In the genomic region with DNA sequence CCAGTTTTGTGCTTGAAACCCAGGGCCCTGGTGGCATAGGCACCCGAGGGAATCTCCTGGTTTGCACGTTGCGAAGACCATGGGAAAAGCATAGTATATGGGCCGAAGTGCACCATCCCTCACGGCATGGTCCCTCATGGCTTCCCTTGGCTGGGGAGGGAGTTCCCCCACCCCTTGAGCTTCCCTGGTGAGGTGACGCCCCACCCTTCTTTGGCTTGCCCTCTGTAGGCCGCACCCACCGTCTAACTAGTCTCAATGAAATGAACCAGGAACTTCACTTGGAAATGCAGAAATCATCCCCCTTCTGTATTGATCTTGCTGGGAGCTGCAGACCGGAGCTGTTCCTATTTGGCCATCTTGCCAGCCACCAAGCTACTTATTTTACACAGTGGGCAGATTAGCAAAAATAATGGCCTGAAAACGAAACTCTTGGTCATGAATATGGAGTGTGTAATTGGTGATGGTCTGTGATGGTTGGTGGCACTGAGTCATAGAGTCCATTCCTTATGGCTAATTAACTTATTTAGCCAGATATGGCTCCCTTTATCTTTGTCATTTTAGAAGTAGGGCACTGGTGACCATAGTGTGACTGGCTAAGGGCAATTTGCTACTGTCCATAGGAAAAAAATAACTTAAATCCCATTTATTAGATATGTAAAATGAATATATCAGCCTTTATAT, we compare ENCODE assay signal across 1 cellular context.
TF ChIP-seq lines count a peak whose summit lies in the region.

No MANE protein-coding gene starts in this region.

TF ChIP-seq in IMR-90, 13 proteins besides CTCF, POLR2A, EP300 and RAD21 (continued from another document):
- TF ChIP-seq, protein P1, sequence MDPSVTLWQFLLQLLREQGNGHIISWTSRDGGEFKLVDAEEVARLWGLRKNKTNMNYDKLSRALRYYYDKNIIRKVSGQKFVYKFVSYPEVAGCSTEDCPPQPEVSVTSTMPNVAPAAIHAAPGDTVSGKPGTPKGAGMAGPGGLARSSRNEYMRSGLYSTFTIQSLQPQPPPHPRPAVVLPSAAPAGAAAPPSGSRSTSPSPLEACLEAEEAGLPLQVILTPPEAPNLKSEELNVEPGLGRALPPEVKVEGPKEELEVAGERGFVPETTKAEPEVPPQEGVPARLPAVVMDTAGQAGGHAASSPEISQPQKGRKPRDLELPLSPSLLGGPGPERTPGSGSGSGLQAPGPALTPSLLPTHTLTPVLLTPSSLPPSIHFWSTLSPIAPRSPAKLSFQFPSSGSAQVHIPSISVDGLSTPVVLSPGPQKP (IDR thresholded peaks at IDR 0.05; ENCODE audit: borderline replicate concordance, low read depth, low read length): no peak
- TF ChIP-seq BHLHE40 (IDR thresholded peaks at IDR 0.05; ENCODE audit: low read depth, low read length) (no peak), MAZ (IDR thresholded peaks at IDR 0.05; ENCODE audit: borderline replicate concordance, low read depth, low read length) (no peak), RFX5 (IDR thresholded peaks at IDR 0.05; ENCODE audit: low read depth, low read length) (no peak), RCOR1 (IDR thresholded peaks at IDR 0.05; ENCODE audit: insufficient replicate concordance, low read length) (no peak)
- TF ChIP-seq, protein P2, sequence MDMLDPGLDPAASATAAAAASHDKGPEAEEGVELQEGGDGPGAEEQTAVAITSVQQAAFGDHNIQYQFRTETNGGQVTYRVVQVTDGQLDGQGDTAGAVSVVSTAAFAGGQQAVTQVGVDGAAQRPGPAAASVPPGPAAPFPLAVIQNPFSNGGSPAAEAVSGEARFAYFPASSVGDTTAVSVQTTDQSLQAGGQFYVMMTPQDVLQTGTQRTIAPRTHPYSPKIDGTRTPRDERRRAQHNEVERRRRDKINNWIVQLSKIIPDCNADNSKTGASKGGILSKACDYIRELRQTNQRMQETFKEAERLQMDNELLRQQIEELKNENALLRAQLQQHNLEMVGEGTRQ (IDR thresholded peaks at IDR 0.05; ENCODE audit: low read depth, low read length): no peak
